8 cellular contexts compared by ENCODE assay signal in the genomic region with DNA sequence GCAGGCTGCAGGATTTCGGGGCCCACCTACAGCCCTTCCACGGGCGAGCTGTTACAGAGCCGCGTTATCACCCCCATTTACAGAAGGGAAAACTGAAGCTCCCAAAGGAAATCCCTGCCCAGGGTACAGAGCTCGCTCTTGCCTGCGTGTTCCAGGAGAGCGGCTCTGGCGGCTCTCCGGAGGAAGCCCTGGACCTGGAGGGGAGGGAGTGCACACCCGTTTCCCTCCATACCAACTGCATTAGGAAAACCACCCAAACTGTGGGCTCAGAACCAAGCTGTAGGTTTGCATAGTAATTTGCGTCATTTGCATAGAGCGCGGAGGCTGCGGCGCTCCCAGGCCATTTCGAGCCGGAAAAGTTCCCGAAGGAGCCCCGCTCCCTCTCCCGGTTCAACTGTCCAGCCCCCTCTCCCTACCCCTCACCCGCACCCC. TPM values are rescaled to one million over a fixed set of nuclear protein-coding genes. Genes with fewer than 3 reads are reported as not detected.
DNase-seq lines count a peak whose midpoint lies in the region; ATAC-seq and TF ChIP-seq lines count a peak whose summit lies in the region.

No MANE protein-coding gene starts in this region.

- H3K27ac Mint-ChIP-seq in nephron = peak overlapping the region; percentile 44 to 91 (median 89)

- H3K9me3 Mint-ChIP-seq in nephron = no peaks in the 10 kb centered on the region

- peak; percentile 56 for DNase-seq in AG04449 (ENCODE audit: low read depth, low spot score)
- peak; percentile 58 for DNase-seq in SW480 (ENCODE audit: low spot score)
- no peak for DNase-seq in COLO668 (lab: John Stamatoyannopoulos, UW; ENCODE audit: unreplicated experiment)
- DNase-seq in KBM-7 = no peak

- in situ Hi-C loops in KBM-7 (cut with MboI; ENCODE audit: low pct_unique_long_range_greater_than_20kb, low sequenced_read_pairs) = no loop called here

- H3K4me1 Mint-ChIP-seq in nephron = peaks cover 31% of the 10 kb centered on the region

- 0 to 1% methylated on average over 17 to 22 of the region's 22 CpGs for WGBS in esophagus, 2 donors

- no peaks in the 10 kb centered on the region for H3K27me3 ChIP-seq in esophagus (ENCODE audit: control insufficient read depth in 1 of 2, insufficient read depth in 2 of 2, low read length in 2 of 2)

- H3K4me1 ChIP-seq in esophagus (ENCODE audit: control insufficient read depth in 2 of 2, insufficient read depth in 2 of 2, low read length in 1 of 2) = peaks cover 0 to 2% of the 10 kb centered on the region in 2 donors

- H3K4me3 Mint-ChIP-seq in nephron = peak overlapping the region; percentile 89 to 96 (median 93)

- H3K4me3 ChIP-seq in AG04449 (ENCODE audit: low read depth, low read length) (peak overlapping the region; percentile 76), GM12875 (ENCODE audit: low read depth, low read length) (peak overlapping the region; percentile 42), esophagus (ENCODE audit: low read depth in 1 of 2, low read length in 2 of 2) (peak overlapping the region; percentile 50 to 53)

- CTCF ChIA-PET in AG04449 (lab: Yijun Ruan, JAX) = interaction anchor here (0.6 to 4.7 kb wide), 51 partner anchors 10 to 631 kb away, joined by 3 to 73 read pairs (median 5); partner anchors contain the start of genes HCRTR1, PEF1, SPOCD1 and TMEM39B

- peaks cover 28% of the 10 kb centered on the region for H3K27me3 Mint-ChIP-seq in nephron (ENCODE audit: low read depth)

- no peaks in the 10 kb centered on the region for H3K36me3 Mint-ChIP-seq in nephron (ENCODE audit: low read depth)

- ATAC-seq in HG03354 (IDR thresholded peaks at IDR 0.05; ENCODE audit: poor library complexity, severe bottlenecking, unreplicated experiment) = peak; percentile 39

- no peaks in the 10 kb centered on the region for H3K36me3 ChIP-seq in esophagus (ENCODE audit: control insufficient read depth in 2 of 2, insufficient read depth in 2 of 2, low read length in 1 of 2)

- POLR2A ChIA-PET in AG04449 (lab: Yijun Ruan, JAX) = interaction anchor here (0.7 to 2.8 kb wide), 11 partner anchors 10 to 240 kb away, joined by 3 to 15 read pairs (median 4); partner anchors contain the start of genes PEF1 and PTP4A2

- H3K9me3 ChIP-seq in esophagus (ENCODE audit: control insufficient read depth in 2 of 2, insufficient read depth in 1 of 2, low read depth in 1 of 2, low read length in 1 of 2) = no peaks in the 10 kb centered on the region

- TF ChIP-seq CTCF in AG04449 (IDR thresholded peaks at IDR 0.05; ENCODE audit: insufficient read depth, low read length, missing control alignments) (no peak), GM12875 (IDR thresholded peaks at IDR 0.05; ENCODE audit: borderline replicate concordance, insufficient read depth, low read depth, low read length) (no peak), nephron (IDR thresholded peaks at IDR 0.05; ENCODE audit: unreplicated experiment in 3 of 3) (no peak)

- peak overlapping the region; percentile 66 to 69 for H3K27ac ChIP-seq in esophagus (ENCODE audit: low read depth in 2 of 2, low read length in 1 of 2)

RNA-seq across cellular contexts. Expression of gene ADGRB2, which starts 24.7 kb away (rescaled TPM):
- polyA plus RNA-seq in esophagus = under 1 TPM; 0.34 to 0.51 TPM

RNA-seq across cellular contexts. Expression of gene SPOCD1, which starts 27.0 kb away (rescaled TPM):
- polyA plus RNA-seq in esophagus = under 1 TPM; 0.08 to 0.13 TPM

Comparison
In these comparisons a context has a peak if more than half of its experiments do, and no peak if none do; other contexts are left out.
1. DNase-seq: peak in AG04449 (single experiment) and SW480 (single experiment); none in COLO668 (single experiment) and KBM-7 (single experiment).
2. Peak in every context shown above with its lines, with median percentiles within 50 percentile points of each other: H3K4me3 ChIP-seq.